ENCODE assay signal across 8 cellular contexts in genomic region chr9:104094534-104095020, GRCh38. TPM values are rescaled to one million over a fixed set of nuclear protein-coding genes. Genes with fewer than 3 reads are reported as not detected.
DNase-seq lines count a peak whose midpoint lies in the region; ATAC-seq lines count a peak whose summit lies in the region.

No MANE protein-coding gene starts in this region.

- H2BK120ac ChIP-seq in neuronal stem cell (ENCODE audit: low read depth, low read length), result no peak overlapping the region

- H3K4me1 Mint-ChIP-seq in T-helper 1 cell treated with Interleukin-12 subunit alpha and Interleukin-12 subunit beta and Interleukin-4 antibody, amounts not matched to agents 30 μg/mL and 1 μg/mL, for 36 hours (ENCODE audit: low read depth), result peaks cover 37% of the 10 kb centered on the region

- peaks cover 25% of the 10 kb centered on the region for H3K36me3 ChIP-seq in HAP-1 (replicated peaks)
- H3K36me3 ChIP-seq in ectodermal cell (ENCODE audit: control insufficient read depth, insufficient read depth, low read length), result no peaks in the 10 kb centered on the region
- H3K36me3 ChIP-seq in neuronal stem cell (replicated peaks in 1 of 2; ENCODE audit: control insufficient read depth in 2 of 2, insufficient read depth in 2 of 2, low read length in 2 of 2), result peaks cover 0 to 34% of the 10 kb centered on the region in 2 donors

- H3K27ac Mint-ChIP-seq in T-helper 1 cell treated with Interleukin-12 subunit alpha and Interleukin-12 subunit beta and Interleukin-4 antibody, amounts not matched to agents 30 μg/mL and 1 μg/mL, for 36 hours, result peak overlapping the region; percentile 99

- no peak overlapping the region for H3K27ac ChIP-seq in ectodermal cell (ENCODE audit: insufficient read depth, low read depth, low read length, poor library complexity, severe bottlenecking)
- H3K27ac ChIP-seq in neuronal stem cell (replicated peaks; ENCODE audit: low read length), result no peak overlapping the region

- H3K36me3 Mint-ChIP-seq in T-helper 1 cell treated with Interleukin-12 subunit alpha and Interleukin-12 subunit beta and Interleukin-4 antibody, amounts not matched to agents 30 μg/mL and 1 μg/mL, for 36 hours (ENCODE audit: low read depth), result peaks cover 6% of the 10 kb centered on the region

- no peaks in the 10 kb centered on the region for H3K27me3 Mint-ChIP-seq in T-helper 1 cell treated with Interleukin-12 subunit alpha and Interleukin-12 subunit beta and Interleukin-4 antibody, amounts not matched to agents 30 μg/mL and 1 μg/mL, for 36 hours (ENCODE audit: low read depth)

- no peak overlapping the region for H2BK5ac ChIP-seq in neuronal stem cell (ENCODE audit: low read length)

- in situ Hi-C loops in HAP-1 (cut with MboI; ENCODE audit: low sequenced_read_pairs), result no loop called here

- no peak overlapping the region for H3K14ac ChIP-seq in neuronal stem cell (ENCODE audit: low read length)

- peak overlapping the region; percentile 94 for H2AFZ ChIP-seq in neuronal stem cell (ENCODE audit: low read length)

- DNase-seq in T-helper 1 cell (no peak), HAP-1 (ENCODE audit: low spot score in 2 of 2) (peak; percentile 36 to 77), NCI-H2227 (lab: John Stamatoyannopoulos, UW; ENCODE audit: unreplicated experiment) (peak; percentile 53), neuronal stem cell (ENCODE audit: low spot score) (no peak), SKM-1 treated with dmso at 0.1 percent for 144 hours (lab: John Stamatoyannopoulos, UW; ENCODE audit: unreplicated experiment) (no peak)

- H3K4me1 ChIP-seq in HAP-1 (peaks cover 27% of the 10 kb centered on the region), ectodermal cell (ENCODE audit: control insufficient read depth, insufficient read depth, low read length) (peaks cover 7% of the 10 kb centered on the region), neuronal stem cell (ENCODE audit: control insufficient read depth in 2 of 2, insufficient read depth in 1 of 2, low read depth in 1 of 2, low read length in 2 of 2) (peaks cover 3 to 9% of the 10 kb centered on the region in 2 donors)

- H2AK5ac ChIP-seq in neuronal stem cell (ENCODE audit: low read depth, low read length), result no peak overlapping the region

- H3K9ac ChIP-seq in neuronal stem cell (ENCODE audit: low read depth, low read length, poor library complexity), result no peak overlapping the region

- WGBS in ectodermal cell, 2 experiments, result 1% methylated on average over 17 to 18 of the region's 18 CpGs
- no CpG with 5 or more reads among the region's 18 CpGs for WGBS in neuronal stem cell (ENCODE audit: extremely low coverage in 2 of 2, insufficient read length in 2 of 2, insufficient replicate concordance in 1 of 2), 2 donors

- no peak for ATAC-seq in GM19324 (IDR thresholded peaks at IDR 0.05; ENCODE audit: low FRiP score, unreplicated experiment)

- peak overlapping the region; percentile 51 for H3K4me2 ChIP-seq in neuronal stem cell (ENCODE audit: insufficient read depth, low read length, poor library complexity, severe bottlenecking)

- peak overlapping the region; percentile 91 for H3K4me3 Mint-ChIP-seq in T-helper 1 cell treated with Interleukin-12 subunit alpha and Interleukin-12 subunit beta and Interleukin-4 antibody, amounts not matched to agents 30 μg/mL and 1 μg/mL, for 36 hours

- no peak overlapping the region for H3K4ac ChIP-seq in neuronal stem cell (ENCODE audit: low read length)

- no peak overlapping the region for H2BK15ac ChIP-seq in neuronal stem cell (ENCODE audit: low read length)

- H3K4me3 ChIP-seq in HAP-1 (peak overlapping the region; percentile 79), ectodermal cell (ENCODE audit: insufficient read depth, low read depth, low read length) (peak overlapping the region; percentile 69), neuronal stem cell (ENCODE audit: low read length in 2 of 2) (peak overlapping the region; percentile 55 to 95)

- H4K8ac ChIP-seq in neuronal stem cell (ENCODE audit: low read depth, low read length), result no peak overlapping the region

- no peak overlapping the region for H3K23ac ChIP-seq in neuronal stem cell (ENCODE audit: low read depth, low read length, poor library complexity)

- no peaks in the 10 kb centered on the region for H3K9me3 Mint-ChIP-seq in T-helper 1 cell treated with Interleukin-12 subunit alpha and Interleukin-12 subunit beta and Interleukin-4 antibody, amounts not matched to agents 30 μg/mL and 1 μg/mL, for 36 hours

- no peaks in the 10 kb centered on the region for H3K27me3 ChIP-seq in HAP-1 (ENCODE audit: low read depth)
- no peaks in the 10 kb centered on the region for H3K27me3 ChIP-seq in ectodermal cell (ENCODE audit: control insufficient read depth, insufficient read depth, low read length, poor library complexity, severe bottlenecking)
- H3K27me3 ChIP-seq in neuronal stem cell (ENCODE audit: control insufficient read depth in 3 of 3, insufficient read depth in 3 of 3, low read depth in 1 of 3, low read length in 3 of 3), result no peaks in the 10 kb centered on the region

- H3K18ac ChIP-seq in neuronal stem cell (ENCODE audit: low read length), result no peak overlapping the region

- H3K79me1 ChIP-seq in neuronal stem cell (ENCODE audit: low read depth, low read length), result no peaks in the 10 kb centered on the region

- no peak overlapping the region for H2BK12ac ChIP-seq in neuronal stem cell (ENCODE audit: low read length)

- H3K9me3 ChIP-seq in HAP-1 (no peaks in the 10 kb centered on the region; the same call in 1 of the 2 replicates), ectodermal cell (ENCODE audit: control insufficient read depth, low read length) (no peaks in the 10 kb centered on the region), neuronal stem cell (replicated peaks in 1 of 2; ENCODE audit: control insufficient read depth in 2 of 2, insufficient read depth in 1 of 2, low read depth in 1 of 2, low read length in 2 of 2) (no peaks in the 10 kb centered on the region)

- H4K91ac ChIP-seq in neuronal stem cell (ENCODE audit: low read depth, low read length, poor library complexity), result no peak overlapping the region

RNA-seq across cellular contexts. Expression of gene SMC2, which starts 0.5 kb away (rescaled TPM):
- 34.2 TPM for polyA plus RNA-seq in ectodermal cell (2013, experiment 1 of 4)
- polyA plus RNA-seq in ectodermal cell (2013, experiment 2 of 4), result 35.1 TPM
- 25.9 TPM for polyA plus RNA-seq in ectodermal cell (2013, experiment 3 of 4)
- polyA plus RNA-seq in ectodermal cell (2013, experiment 4 of 4), result 27.2 TPM
- polyA plus RNA-seq in neuronal stem cell (2013, experiment 1 of 2), result 36.4 TPM
- polyA plus RNA-seq in neuronal stem cell (2013, experiment 2 of 2), result 37.1 TPM

Comparison
In these comparisons a context has a peak if more than half of its experiments do, and no peak if none do; other contexts are left out.
1. DNase-seq: peak in HAP-1 (2 of 2) and NCI-H2227 (single experiment); none in T-helper 1 cell (0 of 5), neuronal stem cell (single experiment) and SKM-1 treated with dmso at 0.1 percent for 144 hours (single experiment).
2. Peak in every context shown above with its lines, with median percentiles within 50 percentile points of each other: H3K4me3 ChIP-seq.